In genomic region chr20:58907481-58908137, GRCh38 we compare ENCODE assay signal across 8 cellular contexts. TPM values are rescaled to one million over a fixed set of nuclear protein-coding genes. Genes with fewer than 3 reads are reported as not detected.
DNase-seq lines count a peak whose midpoint lies in the region; ATAC-seq and TF ChIP-seq lines count a peak whose summit lies in the region.

No MANE protein-coding gene starts in this region.

- 7 to 10% (median 9%) methylated on average over 10 of the region's 10 CpGs for WGBS in adrenal gland, 4 donors

- H3K4me1 ChIP-seq in adrenal gland (replicated peaks in 1 of 2) = peaks cover 27 to 46% of the 10 kb centered on the region in 2 donors

- H3K36me3 ChIP-seq in adrenal gland (replicated peaks in 1 of 2) = peaks cover 0 to 82% of the 10 kb centered on the region in 2 donors

- intact Hi-C loops in adrenal gland (cut with DNase I) (loop anchor here in 1 of 2 donors (10.0 kb wide), 1 partner anchor 117 kb away; no protein-coding TSS in a partner anchor), Right ventricle myocardium superior (cut with DNase I) (loop anchor here (5.0 kb wide), 1 partner anchor 75 kb away; the partner anchor contains the start of gene NELFCD), posterior vena cava (cut with DNase I) (no loop called here)

- ATAC-seq in GM21723 (IDR thresholded peaks at IDR 0.05; ENCODE audit: unreplicated experiment) (peak; percentile 83), Right ventricle myocardium superior (ENCODE audit: poor library complexity) (peak; percentile 96)

- peak in 1 of 2 donors; percentile 54 for TF ChIP-seq POLR2A in adrenal gland (IDR thresholded peaks at IDR 0.05)

- peaks cover 37 to 54% (median 41%) of the 10 kb centered on the region in 3 donors for H3K4me1 Mint-ChIP-seq in IgD-negative memory B cell

- no peaks in the 10 kb centered on the region for H3K27me3 ChIP-seq in adrenal gland

- H3K27me3 Mint-ChIP-seq in IgD-negative memory B cell = no peaks in the 10 kb centered on the region

- peaks cover 18% of the 10 kb centered on the region for H3K36me3 Mint-ChIP-seq in IgD-negative memory B cell

- no peak for TF ChIP-seq CTCF in adrenal gland (IDR thresholded peaks at IDR 0.05)

- H3K27ac ChIP-seq in adrenal gland = peak overlapping the region in 4 of 5 donors; percentile 52 to 80 (median 70)

- H3K9me3 Mint-ChIP-seq in IgD-negative memory B cell = peaks cover 0 to 2% (median 0%) of the 10 kb centered on the region in 3 donors

- DNase-seq in GM04504 (ENCODE audit: low read depth) (peak; percentile 98), SHP77 (lab: John Stamatoyannopoulos, UW) (peak; percentile 86 to 87), adrenal gland (peak; percentile 93 to 99 (median 95)), Right ventricle myocardium superior (peak; percentile 86), posterior vena cava (ENCODE audit: low spot score) (peak; percentile 93), iPS-NIHi11 (ENCODE audit: low spot score) (no peak)

- H3K9me3 ChIP-seq in adrenal gland (replicated peaks in 1 of 3) = no peaks in the 10 kb centered on the region

- H3K27ac Mint-ChIP-seq in IgD-negative memory B cell = peak overlapping the region; percentile 97 to 99 (median 99)

- H3K4me3 ChIP-seq in adrenal gland = peak overlapping the region in 1 of 4 donors; percentile 23

- H3K4me3 Mint-ChIP-seq in IgD-negative memory B cell = peak overlapping the region; percentile 82 to 90 (median 84)

RNA-seq across cellular contexts. Expression of gene GNAS, which starts 55.1 kb away (rescaled TPM):
- 203 TPM for polyA plus RNA-seq in IgD-negative memory B cell
- total RNA-seq in adrenal gland = 1,000 to 10,000 TPM in 7 of 8 donors, 100 to 1,000 TPM in 1; 614 to 1,525 (median 1,042) TPM
- polyA plus RNA-seq in adrenal gland = 1,000 to 10,000 TPM; 2,293 to 6,333 (median 4,379) TPM
- total RNA-seq in Right ventricle myocardium superior = 1,453 TPM
- total RNA-seq in posterior vena cava = 100 to 1,000 TPM; 651 to 700 TPM

RNA-seq across cellular contexts. Expression of gene GNAS-AS1, which starts 56.9 kb away (rescaled TPM):
- not detected for polyA plus RNA-seq in IgD-negative memory B cell
- under 1 TPM in 3 of 8 donors, not detected in 5; 0.11 to 0.61 (median 0.24) TPM for total RNA-seq in adrenal gland
- polyA plus RNA-seq in adrenal gland = under 1 TPM; 0.09 to 0.72 (median 0.10) TPM
- 0.13 TPM for total RNA-seq in Right ventricle myocardium superior
- total RNA-seq in posterior vena cava = not detected
